22 cellular contexts compared by ENCODE assay signal in the genomic region with DNA sequence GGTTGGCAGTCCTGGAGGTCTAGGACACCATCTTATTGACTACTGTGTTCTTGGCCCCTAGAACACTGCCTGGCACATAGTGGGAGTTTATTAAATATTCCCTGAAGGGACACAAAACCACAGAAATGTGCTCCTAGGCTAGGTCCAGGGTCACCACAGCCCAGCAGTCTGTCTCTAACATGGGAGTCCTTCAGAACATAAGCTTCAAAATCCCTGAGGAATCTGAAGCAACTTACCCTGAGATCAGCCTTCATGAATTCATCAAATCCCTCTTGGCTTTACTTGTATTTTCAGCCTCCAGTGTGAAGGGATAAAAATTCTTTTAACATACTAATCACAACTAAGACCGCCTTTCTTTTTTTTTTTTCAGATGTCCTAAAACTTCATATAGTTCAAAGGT.
"Had no signal": no experiment of that assay in that cellular context is flagged by ENCODE, and none has a peak within 500 bp of the region (broad histone marks: within the 10 kb centered on the region; RNA-seq: fewer than 3 reads in every experiment).

No MANE protein-coding gene starts in this region.

- H3K9ac ChIP-seq: neural progenitor cell had no signal

- H3K4me3 ChIP-seq: adrenal gland, ascending aorta, neural progenitor cell, sigmoid colon, spleen, thyroid gland, upper lobe of right lung had no signal

- H3K4me3 Mint-ChIP-seq: activated CD4-positive, alpha-beta T cell treated with anti-CD3 and anti-CD28 coated beads, Interleukin-2, amount 10 ng/mL, durations not matched to agents 24 days and 14 days; activated CD8-positive, alpha-beta T cell treated with anti-CD3 and anti-CD28 coated beads, Interleukin-2, amount 10 ng/mL, durations not matched to agents 7 days and 5 days; activated naive CD8-positive, alpha-beta T cell; central memory CD8-positive, alpha-beta T cell; memory B cell; neural progenitor cell; stimulated activated naive CD8-positive, alpha-beta T cell treated with anti-CD3 and anti-CD28 coated beads, Interleukin-15, Interleukin-2, amounts not matched to agents 100 ng/mL and 50 ng/mL, for 24 hours; T-helper 17 cell had no signal

- H3K27ac ChIP-seq: neural progenitor cell, spleen, thyroid gland, upper lobe of right lung had no signal

- H3K27me3 Mint-ChIP-seq: activated naive CD8-positive, alpha-beta T cell; central memory CD8-positive, alpha-beta T cell; memory B cell; T-helper 17 cell had no signal

- H3K27me3 ChIP-seq: adrenal gland, ascending aorta, neural progenitor cell, sigmoid colon, spleen, thyroid gland, upper lobe of right lung had no signal

- ATAC-seq: activated CD4-positive, CD25-positive, alpha-beta regulatory T cell treated with anti-CD3 and anti-CD28 coated beads, Interleukin-2, amount 50 U/mL, for 24 hours; activated CD8-positive, alpha-beta T cell treated with anti-CD3 and anti-CD28 coated beads, Interleukin-2, amount 10 ng/mL, durations not matched to agents 7 days and 5 days; left cardiac atrium; T-helper 17 cell; upper lobe of right lung had no signal

- H3K27ac Mint-ChIP-seq: activated CD4-positive, alpha-beta T cell treated with anti-CD3 and anti-CD28 coated beads, Interleukin-2, amount 10 ng/mL, durations not matched to agents 24 days and 14 days; activated CD8-positive, alpha-beta T cell treated with anti-CD3 and anti-CD28 coated beads, Interleukin-2, amount 10 ng/mL, durations not matched to agents 7 days and 5 days; activated naive CD8-positive, alpha-beta T cell had no signal

- H3K4me2 ChIP-seq: neural progenitor cell had no signal

- H3K36me3 Mint-ChIP-seq: memory B cell had no signal

- H3K36me3 ChIP-seq: adrenal gland, ascending aorta, neural progenitor cell, sigmoid colon, spleen, thyroid gland, upper lobe of right lung had no signal

- DNase-seq: activated CD4-positive, alpha-beta T cell treated with anti-CD3 and anti-CD28 coated beads, Interleukin-2, amount 10 ng/mL, durations not matched to agents 24 days and 14 days; activated CD8-positive, alpha-beta T cell treated with anti-CD3 and anti-CD28 coated beads, Interleukin-2, amount 10 ng/mL, durations not matched to agents 7 days and 5 days; adrenal gland; effector memory CD4-positive, alpha-beta T cell; foreskin melanocyte; head of caudate nucleus; islet precursor cell; left cardiac atrium; sigmoid colon; spleen; stimulated activated CD4-positive, alpha-beta T cell treated with anti-CD3 and anti-CD28 coated beads, Interleukin-4, amount 100 ng/mL, for 24 hours; substantia nigra; T-helper 17 cell; thyroid gland had no signal

- H2AFZ ChIP-seq: neural progenitor cell had no signal

- H3K9me3 ChIP-seq: adrenal gland, ascending aorta, sigmoid colon, thyroid gland, upper lobe of right lung had no signal
